In the genomic region with DNA sequence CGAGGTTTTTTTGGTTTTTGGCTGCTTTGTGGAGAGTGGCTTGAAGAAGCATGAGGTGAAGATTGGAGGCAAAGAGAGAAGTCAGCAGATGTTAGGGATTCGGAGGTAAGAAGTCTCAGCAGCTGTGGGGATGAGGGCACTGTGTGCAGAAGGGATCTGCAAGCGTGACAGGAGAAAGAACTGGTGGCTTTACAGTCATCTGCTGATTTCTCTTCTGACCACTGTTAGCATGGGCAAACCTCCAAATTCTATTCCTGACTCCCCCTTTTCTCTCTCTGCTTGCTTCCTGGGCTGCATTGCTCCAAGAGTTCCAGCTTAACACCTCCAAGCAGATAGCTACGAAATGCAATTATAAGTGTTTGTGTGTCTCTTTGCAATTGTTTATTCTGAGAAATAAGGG, we compare ENCODE assay signal across 16 cellular contexts.
"Had no signal": no experiment of that assay in that cellular context is flagged by ENCODE, and none has a peak within 500 bp of the region (broad histone marks: within the 10 kb centered on the region; RNA-seq: fewer than 3 reads in every experiment).

No MANE protein-coding gene starts in this region.

- H3K27me3 ChIP-seq: body of pancreas, gastrocnemius medialis, sigmoid colon, spleen, thyroid gland had no signal

- DNase-seq: activated CD4-positive, CD25-positive, alpha-beta regulatory T cell treated with anti-CD3 and anti-CD28 coated beads, Interleukin-2, amount 50 U/mL, for 72 hours; activated naive CD8-positive, alpha-beta T cell treated with anti-CD3 and anti-CD28 coated beads for 36 hours; amygdala; body of pancreas; cortex of kidney; gastrocnemius medialis; head of caudate nucleus; nucleus accumbens; posterior cingulate gyrus; sigmoid colon; spleen; stimulated activated CD4-positive, alpha-beta T cell treated with anti-CD3 and anti-CD28 coated beads, Interleukin-4, amount 100 ng/mL, for 4 hours; stimulated activated naive CD4-positive, alpha-beta T cell; thyroid gland had no signal

- H3K9me3 ChIP-seq: body of pancreas, gastrocnemius medialis, sigmoid colon, thyroid gland had no signal

- H3K4me1 ChIP-seq: body of pancreas, gastrocnemius medialis, sigmoid colon, spleen, thyroid gland had no signal

- H3K4me3 ChIP-seq: body of pancreas, gastrocnemius medialis, lung, sigmoid colon, spleen, thyroid gland had no signal

- H3K27ac ChIP-seq: body of pancreas, gastrocnemius medialis, sigmoid colon, spleen, thyroid gland, VCaP had no signal

- H3K36me3 ChIP-seq: sigmoid colon, thyroid gland had no signal

- ATAC-seq: body of pancreas, gastrocnemius medialis had no signal
